13 cellular contexts compared by ENCODE assay signal in the genomic region with DNA sequence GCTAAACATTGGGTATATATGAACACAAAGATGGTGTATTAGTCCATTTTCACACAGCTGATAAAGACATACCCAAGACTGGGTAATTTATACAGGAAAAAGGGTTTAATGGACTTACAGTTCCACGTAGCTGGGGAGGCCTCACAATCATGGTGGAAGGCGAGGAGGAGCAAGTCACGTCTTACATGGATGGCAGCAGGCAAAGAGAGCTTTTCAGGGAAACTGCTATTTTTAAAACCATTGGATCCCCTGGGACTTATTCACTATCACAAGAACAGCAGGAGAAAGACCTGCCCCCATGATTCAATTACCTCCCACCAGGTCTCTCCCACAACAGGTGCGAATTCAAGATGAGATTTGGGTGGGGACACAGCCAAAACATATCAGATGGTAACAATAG. TPM values are rescaled to one million over a fixed set of nuclear protein-coding genes. Genes with fewer than 3 reads are reported as not detected.
"Had no signal": no experiment of that assay in that cellular context is flagged by ENCODE, and none has a peak within 500 bp of the region (broad histone marks: within the 10 kb centered on the region; RNA-seq: fewer than 3 reads in every experiment).

No MANE protein-coding gene starts in this region.

RNA-seq across cellular contexts. Expression of a gene that starts 12.3 kb away (rescaled TPM):
- total RNA-seq: activated CD8-positive, alpha-beta memory T cell treated with anti-CD3 and anti-CD28 coated beads, Interleukin-2, amount 10 ng/mL, durations not matched to agents 7 days and 5 days; T-helper 2 cell treated with Interferon-gamma antibody and Interleukin-4, amounts not matched to agents 100 ng/mL and 5 ng/mL, for 36 hours had no signal

RNA-seq across cellular contexts. Expression of a gene that starts 31.0 kb away (rescaled TPM):
- total RNA-seq: activated B cell treated with CpG ODN at 0.5 μM for 24 hours; activated CD4-positive, alpha-beta memory T cell treated with anti-CD3 and anti-CD28 coated beads for 36 hours; activated CD4-positive, alpha-beta memory T cell treated with anti-CD3 and anti-CD28 coated beads, Interleukin-2, amount 10 ng/mL, durations not matched to agents 7 days and 5 days; activated CD4-positive, alpha-beta T cell treated with anti-CD3 and anti-CD28 coated beads for 36 hours; activated CD4-positive, alpha-beta T cell treated with anti-CD3 and anti-CD28 coated beads, Interleukin-2, amount 10 ng/mL, durations not matched to agents 24 days and 14 days; activated CD4-positive, alpha-beta T cell treated with anti-CD3 and anti-CD28 coated beads, Interleukin-2, amount 10 ng/mL, durations not matched to agents 7 days and 5 days; activated CD8-positive, alpha-beta memory T cell treated with anti-CD3 and anti-CD28 coated beads for 36 hours; activated CD8-positive, alpha-beta memory T cell treated with anti-CD3 and anti-CD28 coated beads, Interleukin-2, amount 10 ng/mL, durations not matched to agents 7 days and 5 days; activated CD8-positive, alpha-beta T cell treated with anti-CD3 and anti-CD28 coated beads for 36 hours; activated CD8-positive, alpha-beta T cell treated with anti-CD3 and anti-CD28 coated beads, Interleukin-2, amount 10 ng/mL, durations not matched to agents 7 days and 5 days; T-helper 1 cell treated with Interleukin-12 subunit alpha and Interleukin-12 subunit beta and Interleukin-4 antibody, amounts not matched to agents 30 ng/mL and 1 ng/mL, for 36 hours; T-helper 17 cell; T-helper 2 cell treated with Interferon-gamma antibody and Interleukin-4, amounts not matched to agents 100 ng/mL and 5 ng/mL, for 36 hours had no signal
